2 cellular contexts compared by ENCODE assay signal in genomic region chr3:31159331-31160039, GRCh38.
A peak's percentile ranks its signal among the peaks of the same experiment; 100 is the strongest.
TF ChIP-seq lines count a peak whose summit lies in the region.

No MANE protein-coding gene starts in this region.

TF ChIP-seq in liver, 16 proteins besides CTCF, POLR2A, EP300 and RAD21 (continued from another document):
- no peak for TF ChIP-seq GABPA (IDR thresholded peaks at IDR 0.05 in 1 of 2, conservative IDR thresholded peaks at IDR 0.05 in 1 of 2)
- TF ChIP-seq ZBTB33 (IDR thresholded peaks at IDR 0.05): peak; percentile 75
- TF ChIP-seq MAX (IDR thresholded peaks at IDR 0.05): peak; percentile 75
- TF ChIP-seq REST (IDR thresholded peaks at IDR 0.05): peak; percentile 58
- TF ChIP-seq YY1 (IDR thresholded peaks at IDR 0.05): peak; percentile 85
- TF ChIP-seq TAF1 (conservative IDR thresholded peaks at IDR 0.05): no peak
- TF ChIP-seq RXRA (IDR thresholded peaks at IDR 0.05): peak; percentile 85
- TF ChIP-seq ATF3 (IDR thresholded peaks at IDR 0.05): no peak
- no peak for TF ChIP-seq EGR1 (IDR thresholded peaks at IDR 0.05; ENCODE audit: low read depth in 2 of 2)

TF ChIP-seq in HepG2, 621 proteins besides CTCF, POLR2A, EP300 and RAD21 (continued from another document):
- TF ChIP-seq ZBTB46 (CRISPR knock-in tag; IDR thresholded peaks at IDR 0.05; ENCODE audit: borderline replicate concordance) (no peak), ZNF773 (CRISPR knock-in tag; IDR thresholded peaks at IDR 0.05; ENCODE audit: borderline replicate concordance) (no peak), PRDM4 (CRISPR knock-in tag; IDR thresholded peaks at IDR 0.05; ENCODE audit: borderline replicate concordance) (no peak), ZBTB1 (CRISPR knock-in tag; IDR thresholded peaks at IDR 0.05; ENCODE audit: borderline replicate concordance) (no peak), CBX5 (CRISPR knock-in tag; IDR thresholded peaks at IDR 0.05; ENCODE audit: borderline replicate concordance) (no peak)
